Comparison of ENCODE assay signal across 14 cellular contexts in genomic region chr2:45170976-45171514, GRCh38.
DNase-seq lines count a peak whose midpoint lies in the region; ATAC-seq and TF ChIP-seq lines count a peak whose summit lies in the region.
"Had no signal": no experiment of that assay in that cellular context is flagged by ENCODE, and none has a peak within 500 bp of the region (broad histone marks: within the 10 kb centered on the region; RNA-seq: fewer than 3 reads in every experiment).

No MANE protein-coding gene starts in this region.

- H3K4me1 Mint-ChIP-seq in brain (peaks cover 8% of the 10 kb centered on the region), type B pancreatic cell (ENCODE audit: unreplicated experiment) (peaks cover 30% of the 10 kb centered on the region)

- H3K36me3 Mint-ChIP-seq in brain = no peaks in the 10 kb centered on the region
- H3K36me3 Mint-ChIP-seq in type B pancreatic cell = no peaks in the 10 kb centered on the region

- H3K4me3 Mint-ChIP-seq in brain (peak overlapping the region in 4 of 5 experiments; percentile 21 to 72 (median 62)), type B pancreatic cell (peak overlapping the region; percentile 77)
- H3K4me3 Mint-ChIP-seq: activated CD4-positive, alpha-beta T cell treated with anti-CD3 and anti-CD28 coated beads for 36 hours; activated T-cell treated with anti-CD3 and anti-CD28 coated beads, Interleukin-2, amount 50 U/mL, for 24 hours had no signal

- H3K9me3 Mint-ChIP-seq in brain = peaks cover 0 to 2% (median 0%) of the 10 kb centered on the region in 5 experiments
- peaks cover under 1% of the 10 kb centered on the region for H3K9me3 Mint-ChIP-seq in type B pancreatic cell
- H3K9me3 Mint-ChIP-seq: activated T-cell treated with anti-CD3 and anti-CD28 coated beads, Interleukin-2, amount 50 U/mL, for 24 hours had no signal

- intact Hi-C loops in left cardiac atrium (cut with DNase I) = no loop called here

- no peak overlapping the region for H3K27ac ChIP-seq in cardiac muscle cell

- no peaks in the 10 kb centered on the region for H3K36me3 ChIP-seq in cardiac muscle cell

- H3K4me1 ChIP-seq in cardiac muscle cell (ENCODE audit: low read depth) = peaks cover 4% of the 10 kb centered on the region

- H3K27me3 ChIP-seq in cardiac muscle cell = peaks cover 82% of the 10 kb centered on the region

- TF ChIP-seq CTCF in cardiac muscle cell (IDR thresholded peaks at IDR 0.05; ENCODE audit: low read depth, low read length) = no peak
- no peak for TF ChIP-seq CTCF in brain (conservative IDR thresholded peaks at IDR 0.05)
- no peak for TF ChIP-seq CTCF in type B pancreatic cell (conservative IDR thresholded peaks at IDR 0.05)

- no peak overlapping the region for H3K4me3 ChIP-seq in cardiac muscle cell

- no peak overlapping the region for H3K27ac Mint-ChIP-seq in brain
- no peak overlapping the region for H3K27ac Mint-ChIP-seq in type B pancreatic cell
- H3K27ac Mint-ChIP-seq: activated CD4-positive, alpha-beta T cell treated with anti-CD3 and anti-CD28 coated beads for 36 hours; activated T-cell treated with anti-CD3 and anti-CD28 coated beads, Interleukin-2, amount 50 U/mL, for 24 hours had no signal

- H3K27me3 Mint-ChIP-seq in brain = peaks cover 98% of the 10 kb centered on the region
- H3K27me3 Mint-ChIP-seq in type B pancreatic cell = peaks cover 77% of the 10 kb centered on the region

- H3K9me3 ChIP-seq in cardiac muscle cell (ENCODE audit: low read depth) = no peaks in the 10 kb centered on the region

- ATAC-seq in left cardiac atrium = no peak
- ATAC-seq: activated CD4-positive, alpha-beta T cell treated with anti-CD3 and anti-CD28 coated beads for 36 hours had no signal

- DNase-seq in cardiac muscle cell (ENCODE audit: low read depth in 1 of 2, low spot score in 1 of 2) (peak; percentile 24 to 49), left cardiac atrium (no peak), kidney glomerular epithelial cell (lab: John Stamatoyannopoulos, UW) (peak; percentile 37), type B pancreatic cell (ENCODE audit: extremely low spot score, unreplicated experiment) (no peak), islet precursor cell (no peak), middle frontal gyrus (ENCODE audit: extremely low spot score, low spot score) (no peak), NCI-H1092 treated with DMSO at 0.1 percent for 48 hours (lab: John Stamatoyannopoulos, UW) (no peak)
- DNase-seq: activated T-cell treated with anti-CD3 and anti-CD28 coated beads, Interleukin-2, amount 50 U/mL, for 24 hours; effector memory CD4-positive, alpha-beta T cell; KG1; NCI-H1930; nucleus accumbens had no signal

Comparison
In these comparisons a context has a peak if more than half of its experiments do, and no peak if none do; other contexts are left out.
1. DNase-seq: peak in cardiac muscle cell (2 of 2) and kidney glomerular epithelial cell (single experiment); none in left cardiac atrium (single experiment), type B pancreatic cell (single experiment), islet precursor cell (single experiment), middle frontal gyrus (single experiment) and NCI-H1092 treated with DMSO at 0.1 percent for 48 hours (single experiment).